17 cellular contexts compared by ENCODE assay signal in the genomic region with DNA sequence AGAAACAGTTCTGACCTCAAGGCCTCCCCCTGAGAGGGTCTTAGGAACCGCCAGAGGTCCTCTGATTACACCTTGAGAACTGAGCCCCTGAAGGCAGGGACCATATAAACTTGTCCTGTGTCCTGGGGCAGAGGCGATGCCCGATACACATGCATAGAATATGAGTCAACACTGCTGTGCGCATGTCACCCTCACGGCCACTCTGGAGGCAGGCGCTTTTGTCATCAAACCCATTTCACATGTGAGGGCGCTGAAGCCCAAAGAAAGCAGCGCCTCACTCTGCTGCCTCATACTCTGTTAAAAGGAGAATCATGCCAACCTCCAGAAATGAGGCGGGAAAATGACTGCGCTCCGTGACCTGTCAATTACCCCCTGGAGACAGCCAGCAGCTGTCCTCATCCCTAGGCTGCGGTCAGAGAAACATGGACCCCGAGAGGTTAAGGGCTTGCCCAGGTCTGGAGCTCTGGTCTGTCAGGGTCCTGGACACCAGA.
A peak's percentile ranks its signal among the peaks of the same experiment; 100 is the strongest.
DNase-seq lines count a peak whose midpoint lies in the region; TF ChIP-seq lines count a peak whose summit lies in the region.
"Had no signal": no experiment of that assay in that cellular context is flagged by ENCODE, and none has a peak within 500 bp of the region (broad histone marks: within the 10 kb centered on the region; RNA-seq: fewer than 3 reads in every experiment).

No MANE protein-coding gene starts in this region.

- no peak overlapping the region for H3K9ac ChIP-seq in mammary epithelial cell (ENCODE audit: insufficient read depth, low read length)
- H3K9ac ChIP-seq: GM23248 had no signal

- H4K20me1 ChIP-seq in mammary epithelial cell (ENCODE audit: insufficient read depth, low read length) = no peaks in the 10 kb centered on the region

- CTCF ChIA-PET in mammary epithelial cell (lab: Charles Lee; ENCODE audit: low non-redundant PET) = no interaction called here

- DNase-seq in T47D (ENCODE audit: low read depth in 1 of 2, low spot score in 1 of 2) (peak; percentile 69 to 94), mammary epithelial cell (no peak), NCI-H2227 treated with DMSO at 0.1 percent for 48 hours (lab: John Stamatoyannopoulos, UW) (peak; percentile 11), dedifferentiated amniotic fluid mesenchymal stem cell (ENCODE audit: extremely low spot score) (peak; percentile 13), ureter (ENCODE audit: low spot score) (peak; percentile 42), NCI-H226 (no peak), foreskin melanocyte (no peak), medulla oblongata (ENCODE audit: extremely low spot score) (no peak)
- DNase-seq: activated naive CD4-positive, alpha-beta T cell treated with Interleukin-2 at 50 U/mL for 16 hours; central memory CD4-positive, alpha-beta T cell; DND-41; GM23248; hippocampal formation; lower lobe of right lung; occipital lobe; T-helper 17 cell had no signal

- no peaks in the 10 kb centered on the region for H3K27me3 ChIP-seq in mammary epithelial cell (ENCODE audit: insufficient read depth, low read length)

- in situ Hi-C loops in T47D (cut with HindIII; ENCODE audit: low pct_unique_long_range_greater_than_20kb, low sequenced_read_pairs) (no loop called here), mammary epithelial cell (cut with MboI; ENCODE audit: low sequenced_read_pairs in 2 of 2) (no loop called here)

- intact Hi-C loops in mammary epithelial cell (cut with micrococcal nuclease) = no loop called here

- BruUV-seq in mammary epithelial cell (replicated peaks; lab: Mats Ljungman, UMichigan) = no TSS peak

- dilution Hi-C loops in mammary epithelial cell (cut with HindIII; ENCODE audit: low sequenced_read_pairs) = no loop called here

- H3K79me2 ChIP-seq in mammary epithelial cell (ENCODE audit: insufficient read depth, low read length) = no peaks in the 10 kb centered on the region

- no peak for TF ChIP-seq CTCF in mammary epithelial cell (conservative IDR thresholded peaks at IDR 0.05 in 1 of 2, IDR thresholded peaks at IDR 0.05 in 1 of 2; ENCODE audit: extremely low read depth in 1 of 2, insufficient read depth in 1 of 2, low read depth in 1 of 2, low read length in 2 of 2)

- 84% methylated on average over 8 of the region's 13 CpGs for WGBS in mammary epithelial cell (ENCODE audit: low coverage, missing lambda C conversion rate)

- H3K4me2 ChIP-seq in mammary epithelial cell (ENCODE audit: insufficient read depth, low read depth, low read length) = no peak overlapping the region

- no peak overlapping the region for H3K27ac ChIP-seq in mammary epithelial cell (ENCODE audit: insufficient read depth, low read depth, low read length)
- H3K27ac ChIP-seq: GM23248, lower lobe of right lung had no signal

- H3K9me3 ChIP-seq in mammary epithelial cell (replicated peaks; ENCODE audit: insufficient read depth, low read length) = no peaks in the 10 kb centered on the region
- H3K9me3 ChIP-seq: lower lobe of right lung had no signal

- no peak overlapping the region for H3K4me3 ChIP-seq in mammary epithelial cell (replicated peaks in 1 of 3; ENCODE audit: insufficient read depth in 1 of 3, low read depth in 2 of 3, low read length in 3 of 3)
- H3K4me3 ChIP-seq: GM12878, GM23248, lower lobe of right lung had no signal

- no peaks in the 10 kb centered on the region for H3K36me3 ChIP-seq in mammary epithelial cell (ENCODE audit: insufficient read depth, low read length)
- H3K36me3 ChIP-seq: lower lobe of right lung had no signal

- H3K4me1 ChIP-seq in mammary epithelial cell (ENCODE audit: insufficient read depth, low read length) = no peaks in the 10 kb centered on the region

- no peak overlapping the region for H2AFZ ChIP-seq in mammary epithelial cell (ENCODE audit: low read depth, low read length)
- H2AFZ ChIP-seq: GM23248 had no signal

Comparison
In these comparisons a context has a peak if more than half of its experiments do, and no peak if none do; other contexts are left out.
1. DNase-seq: peak in T47D (2 of 2), NCI-H2227 treated with DMSO at 0.1 percent for 48 hours (single experiment), dedifferentiated amniotic fluid mesenchymal stem cell (single experiment) and ureter (single experiment); none in mammary epithelial cell (single experiment), NCI-H226 (single experiment), foreskin melanocyte (single experiment) and medulla oblongata (single experiment).